23 cellular contexts compared by ENCODE assay signal in the genomic region with DNA sequence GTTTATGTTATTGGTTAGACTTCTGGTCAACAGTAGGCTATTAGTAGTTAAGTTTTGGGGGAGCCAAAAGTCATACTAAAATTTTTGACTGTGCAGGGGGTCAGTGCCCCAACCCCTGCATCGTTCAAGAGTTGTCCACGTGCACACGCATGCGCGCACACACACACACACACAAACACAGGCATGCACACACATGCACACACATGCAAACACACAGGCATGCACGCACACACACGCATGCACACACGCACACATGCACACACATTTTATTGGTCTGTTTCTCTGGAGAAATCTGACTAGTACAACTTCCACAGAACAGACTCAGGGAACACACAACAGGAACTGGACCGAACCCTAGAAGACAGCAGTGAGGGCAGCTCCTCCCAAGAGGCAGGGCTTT. TPM values are rescaled to one million over a fixed set of nuclear protein-coding genes. Genes with fewer than 3 reads are reported as not detected.
DNase-seq lines count a peak whose midpoint lies in the region; FAIRE-seq and TF ChIP-seq lines count a peak whose summit lies in the region.
"Had no signal": no experiment of that assay in that cellular context is flagged by ENCODE, and none has a peak within 500 bp of the region (broad histone marks: within the 10 kb centered on the region; RNA-seq: fewer than 3 reads in every experiment).

No MANE protein-coding gene starts in this region.

- no peaks in the 10 kb centered on the region for H3K36me3 ChIP-seq in neural cell (ENCODE audit: insufficient read depth, low read length)
- H3K36me3 ChIP-seq in spleen = no peaks in the 10 kb centered on the region
- no peaks in the 10 kb centered on the region for H3K36me3 ChIP-seq in BE2C

- H3K27me3 ChIP-seq in neural cell (ENCODE audit: insufficient read depth, low read depth, low read length) = peaks cover 3% of the 10 kb centered on the region
- no peaks in the 10 kb centered on the region for H3K27me3 ChIP-seq in spleen (replicated peaks in 1 of 7)
- no peaks in the 10 kb centered on the region; the same call in 1 of the 2 replicates for H3K27me3 ChIP-seq in BE2C

- H3K79me2 ChIP-seq in neural cell (replicated peaks; ENCODE audit: insufficient read depth, low read length) = no peaks in the 10 kb centered on the region

- H2AFZ ChIP-seq in neural cell (ENCODE audit: low read depth, low read length) = peak overlapping the region; percentile 21
- H2AFZ ChIP-seq: GM23248 had no signal

- no peak overlapping the region for H3K4me2 ChIP-seq in neural cell (ENCODE audit: low read length)
- H3K4me2 ChIP-seq: A549 had no signal

- no peaks in the 10 kb centered on the region for H3F3A ChIP-seq in neural cell (ENCODE audit: insufficient read depth, low read length, poor library complexity, severe bottlenecking)

- peak; percentile 48 for FAIRE-seq in GM12891 (lab: Jason Lieb, UNC)
- peak; percentile 44 for FAIRE-seq in HTR-8/SVneo (lab: Jason Lieb, UNC)
- FAIRE-seq: A549, GM19239, H1 had no signal

- TF ChIP-seq CTCF in neural cell (IDR thresholded peaks at IDR 0.05; ENCODE audit: poor library complexity, severe bottlenecking) (no peak), spleen (IDR thresholded peaks at IDR 0.05 in 8 of 11, conservative IDR thresholded peaks at IDR 0.05 in 3 of 11) (no peak), BE2C (IDR thresholded peaks at IDR 0.05; ENCODE audit: low read depth, low read length) (no peak)

- TF ChIP-seq EP300 in neural cell (conservative IDR thresholded peaks at IDR 0.05; ENCODE audit: poor library complexity, severe bottlenecking) = no peak

- TF ChIP-seq RAD21 in neural cell (conservative IDR thresholded peaks at IDR 0.05) = no peak

- no peak overlapping the region for H3K9ac ChIP-seq in neural cell (ENCODE audit: low read length)
- H3K9ac ChIP-seq: GM23248 had no signal

- no peak for TF ChIP-seq POLR2A in GM12891 (IDR thresholded peaks at IDR 0.05; ENCODE audit: low read depth, low read length)
- no peak for TF ChIP-seq POLR2A in spleen (IDR thresholded peaks at IDR 0.05)

- H4K20me1 ChIP-seq in neural cell (ENCODE audit: insufficient read depth) = no peaks in the 10 kb centered on the region

- H3K4me1 ChIP-seq in spleen = peaks cover 0 to 13% (median 5%) of the 10 kb centered on the region in 6 donors
- peaks cover 5% of the 10 kb centered on the region for H3K4me1 ChIP-seq in BE2C
- H3K4me1 ChIP-seq: A549 had no signal

- DNase-seq in GM12891 (ENCODE audit: insufficient read length, low spot score) = no peak
- no peak for DNase-seq in HTR-8/SVneo (ENCODE audit: insufficient read length, low spot score)
- peak; percentile 19 for DNase-seq in spleen
- DNase-seq in H4 (ENCODE audit: low spot score) = no peak
- no peak for DNase-seq in middle frontal gyrus (ENCODE audit: extremely low spot score, low spot score)
- DNase-seq in BE2C = no peak
- DNase-seq: 8988T; ACHN; AML-193; C1 segment of cervical spinal cord; Calu3; CD4-positive, alpha-beta memory T cell; COR-L47; DMS53; DMS79 treated with DMSO at 0.1 percent for 48 hours; GF-D8; GM23248; H9; HFFc6 had no signal

- H3K27ac ChIP-seq in neural cell (ENCODE audit: low read length) = no peak overlapping the region
- H3K27ac ChIP-seq in spleen = no peak overlapping the region
- H3K27ac ChIP-seq: A549, GM23248 had no signal

- 81 to 96% (median 89%) methylated on average over 9 of the region's 9 CpGs for WGBS in spleen, 5 donors

- no peaks in the 10 kb centered on the region for H3K9me2 ChIP-seq in neural cell (ENCODE audit: insufficient read depth, low read length)

- H3K4me3 ChIP-seq in neural cell (ENCODE audit: low read length) (no peak overlapping the region), spleen (no peak overlapping the region), BE2C (ENCODE audit: low read depth, low read length) (no peak overlapping the region)
- H3K4me3 ChIP-seq: A549, GM23248 had no signal

- no peaks in the 10 kb centered on the region for H3K9me3 ChIP-seq in neural cell (ENCODE audit: low read length)
- no peaks in the 10 kb centered on the region for H3K9me3 ChIP-seq in spleen
- H3K9me3 ChIP-seq in BE2C = no peaks in the 10 kb centered on the region
- H3K9me3 ChIP-seq: A549 had no signal

- intact Hi-C loops in spleen (cut with DNase I; ENCODE audit: low total_unique reads) = no loop called here

TF ChIP-seq in GM12891, 5 proteins besides CTCF, POLR2A, EP300 and RAD21:
- no peak for TF ChIP-seq TAF1 (IDR thresholded peaks at IDR 0.05; ENCODE audit: low read depth, low read length)

TF ChIP-seq in neural cell, 6 proteins besides CTCF, POLR2A, EP300 and RAD21:
- TF ChIP-seq SMC3 (conservative IDR thresholded peaks at IDR 0.05; ENCODE audit: poor library complexity) (no peak), TAF1 (IDR thresholded peaks at IDR 0.05; ENCODE audit: low read depth) (no peak), POLR2AphosphoS5 (IDR thresholded peaks at IDR 0.05) (no peak), EZH2 (IDR thresholded peaks at IDR 0.05; ENCODE audit: borderline replicate concordance, insufficient read depth, low read length, poor library complexity, severe bottlenecking) (no peak), MXI1 (conservative IDR thresholded peaks at IDR 0.05; ENCODE audit: poor library complexity, severe bottlenecking) (no peak)
- TF ChIP-seq, protein P1, sequence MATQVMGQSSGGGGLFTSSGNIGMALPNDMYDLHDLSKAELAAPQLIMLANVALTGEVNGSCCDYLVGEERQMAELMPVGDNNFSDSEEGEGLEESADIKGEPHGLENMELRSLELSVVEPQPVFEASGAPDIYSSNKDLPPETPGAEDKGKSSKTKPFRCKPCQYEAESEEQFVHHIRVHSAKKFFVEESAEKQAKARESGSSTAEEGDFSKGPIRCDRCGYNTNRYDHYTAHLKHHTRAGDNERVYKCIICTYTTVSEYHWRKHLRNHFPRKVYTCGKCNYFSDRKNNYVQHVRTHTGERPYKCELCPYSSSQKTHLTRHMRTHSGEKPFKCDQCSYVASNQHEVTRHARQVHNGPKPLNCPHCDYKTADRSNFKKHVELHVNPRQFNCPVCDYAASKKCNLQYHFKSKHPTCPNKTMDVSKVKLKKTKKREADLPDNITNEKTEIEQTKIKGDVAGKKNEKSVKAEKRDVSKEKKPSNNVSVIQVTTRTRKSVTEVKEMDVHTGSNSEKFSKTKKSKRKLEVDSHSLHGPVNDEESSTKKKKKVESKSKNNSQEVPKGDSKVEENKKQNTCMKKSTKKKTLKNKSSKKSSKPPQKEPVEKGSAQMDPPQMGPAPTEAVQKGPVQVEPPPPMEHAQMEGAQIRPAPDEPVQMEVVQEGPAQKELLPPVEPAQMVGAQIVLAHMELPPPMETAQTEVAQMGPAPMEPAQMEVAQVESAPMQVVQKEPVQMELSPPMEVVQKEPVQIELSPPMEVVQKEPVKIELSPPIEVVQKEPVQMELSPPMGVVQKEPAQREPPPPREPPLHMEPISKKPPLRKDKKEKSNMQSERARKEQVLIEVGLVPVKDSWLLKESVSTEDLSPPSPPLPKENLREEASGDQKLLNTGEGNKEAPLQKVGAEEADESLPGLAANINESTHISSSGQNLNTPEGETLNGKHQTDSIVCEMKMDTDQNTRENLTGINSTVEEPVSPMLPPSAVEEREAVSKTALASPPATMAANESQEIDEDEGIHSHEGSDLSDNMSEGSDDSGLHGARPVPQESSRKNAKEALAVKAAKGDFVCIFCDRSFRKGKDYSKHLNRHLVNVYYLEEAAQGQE (IDR thresholded peaks at IDR 0.05; ENCODE audit: borderline replicate concordance) = no peak
TF ChIP-seq in neural cell: peak in this region for 0.

RNA-seq across cellular contexts. Expression of a gene that starts 24.4 kb away (rescaled TPM):
- polyA plus RNA-seq in GM12891 (2012; ENCODE audit: low read depth, missing spikeins) = 69.0 TPM
- polyA plus RNA-seq in neural cell = 32.9 and 48.9 TPM in 2 replicates
- polyA minus RNA-seq in neural cell = 77.4 and 89.1 TPM in 2 replicates
- 100 to 1,000 TPM in 1 of 7 donors, 10 to 100 TPM in 6; 76.7 to 105 (median 87.7) TPM for total RNA-seq in spleen
- polyA plus RNA-seq in spleen = 10 to 100 TPM; 28.1 to 36.5 (median 36.3) TPM
- 48.5 and 79.5 TPM in 2 replicates for total RNA-seq in H4 (2014; rRNA removed; shearing (Covaris generic))
- polyA plus RNA-seq in BE2C (2012; ENCODE audit: insufficient read depth, insufficient read length, low read depth) = 184 TPM

RNA-seq across cellular contexts. Expression of a gene that starts 27.1 kb away (rescaled TPM):
- 18.6 TPM for polyA plus RNA-seq in GM12891 (2012; ENCODE audit: low read depth, missing spikeins)
- polyA plus RNA-seq in neural cell (43.8 and 53.9 TPM in 2 replicates), spleen (10 to 100 TPM; 17.8 to 32.7 (median 24.8) TPM)
- 78.7 and 86.4 TPM in 2 replicates for polyA minus RNA-seq in neural cell
- 10 to 100 TPM; 63.8 to 93.6 (median 73.6) TPM for total RNA-seq in spleen
- total RNA-seq in H4 (2014; rRNA removed; shearing (Covaris generic)) = 19.2 and 23.5 TPM in 2 replicates
- polyA plus RNA-seq in BE2C (2012; ENCODE audit: insufficient read depth, insufficient read length, low read depth) = 11.8 TPM

RNA-seq across cellular contexts. Expression of a gene that starts 57.5 kb away (rescaled TPM):
- polyA plus RNA-seq in GM12891 (2012; ENCODE audit: low read depth, missing spikeins) = 283 TPM
- polyA plus RNA-seq in neural cell (86.6 and 91.2 TPM in 2 replicates), spleen (100 to 1,000 TPM; 298 to 449 (median 303) TPM)
- 70.0 and 73.5 TPM in 2 replicates for polyA minus RNA-seq in neural cell
- total RNA-seq in spleen = 100 to 1,000 TPM; 284 to 655 (median 457) TPM
- total RNA-seq in H4 (2014; rRNA removed; shearing (Covaris generic)) = 197 and 232 TPM in 2 replicates
- polyA plus RNA-seq in BE2C (2012; ENCODE audit: insufficient read depth, insufficient read length, low read depth) = 21.2 TPM
